1 cellular context compared by ENCODE assay signal in genomic region chr19:45423033-45423588, GRCh38.
TF ChIP-seq lines count a peak whose summit lies in the region.

No MANE protein-coding gene starts in this region.

TF ChIP-seq in HepG2, 621 proteins besides CTCF, POLR2A, EP300 and RAD21 (continues in another document):
- TF ChIP-seq KLF15 (CRISPR knock-in tag; IDR thresholded peaks at IDR 0.05; ENCODE audit: borderline replicate concordance) (0 out of 2 replicates have a peak, but pooled peaks have one; percentile 10), CREBL2 (CRISPR knock-in tag; IDR thresholded peaks at IDR 0.05; ENCODE audit: borderline replicate concordance) (no peak), IRF2 (CRISPR knock-in tag; IDR thresholded peaks at IDR 0.05) (no peak), CBFB (CRISPR knock-in tag; IDR thresholded peaks at IDR 0.05) (no peak; the same call in 1 of the 2 replicates), PCBP1 (IDR thresholded peaks at IDR 0.05; ENCODE audit: borderline replicate concordance, low read depth, low read length) (no peak), IKZF5 (CRISPR knock-in tag; IDR thresholded peaks at IDR 0.05) (no peak), TFAP4 (IDR thresholded peaks at IDR 0.05; ENCODE audit: borderline replicate concordance, low read depth) (no peak), NPAS2 (CRISPR knock-in tag; IDR thresholded peaks at IDR 0.05; ENCODE audit: borderline replicate concordance) (no peak), HIC2 (CRISPR knock-in tag; IDR thresholded peaks at IDR 0.05; ENCODE audit: low read depth) (no peak), ZNF350 (CRISPR knock-in tag; IDR thresholded peaks at IDR 0.05; ENCODE audit: borderline replicate concordance, low read depth) (no peak), ZNF503 (CRISPR knock-in tag; IDR thresholded peaks at IDR 0.05) (no peak), BORCS8-MEF2B (CRISPR knock-in tag; IDR thresholded peaks at IDR 0.05) (0 out of 2 replicates have a peak, but pooled peaks have one; percentile 38), CHD4 (IDR thresholded peaks at IDR 0.05; ENCODE audit: borderline replicate concordance, low read length) (no peak), ZNF557 (CRISPR knock-in tag; IDR thresholded peaks at IDR 0.05) (0 out of 2 replicates have a peak, but pooled peaks have one; percentile 32), NRL (CRISPR knock-in tag; IDR thresholded peaks at IDR 0.05; ENCODE audit: borderline replicate concordance) (peak; percentile 10; the same call in 1 of the 2 replicates), FOXP4 (CRISPR knock-in tag; IDR thresholded peaks at IDR 0.05) (0 out of 2 replicates have a peak, but pooled peaks have one; percentile 2), ZBTB20 (CRISPR knock-in tag; IDR thresholded peaks at IDR 0.05; ENCODE audit: borderline replicate concordance, low read depth) (no peak), ZNF512B (CRISPR knock-in tag; IDR thresholded peaks at IDR 0.05; ENCODE audit: borderline replicate concordance) (0 out of 2 replicates have a peak, but pooled peaks have one; percentile 9), SRSF1 (optimal IDR thresholded peaks at IDR 0.05; ENCODE audit: low read depth, low read length) (no peak), MEIS1 (CRISPR knock-in tag; IDR thresholded peaks at IDR 0.05; ENCODE audit: borderline replicate concordance) (no peak), TSC22D2 (CRISPR knock-in tag; IDR thresholded peaks at IDR 0.05; ENCODE audit: borderline replicate concordance) (0 out of 2 replicates have a peak, but pooled peaks have one; percentile 3), ZNF160 (CRISPR knock-in tag; IDR thresholded peaks at IDR 0.05) (peak; percentile 22; the same call in 1 of the 2 replicates), FLYWCH1 (CRISPR knock-in tag; IDR thresholded peaks at IDR 0.05) (no peak), PTBP1 (IDR thresholded peaks at IDR 0.05; ENCODE audit: low read depth, low read length, poor library complexity, severe bottlenecking) (no peak), TBX2 (CRISPR knock-in tag; IDR thresholded peaks at IDR 0.05; ENCODE audit: borderline replicate concordance) (no peak), SNAPC2 (CRISPR knock-in tag; IDR thresholded peaks at IDR 0.05) (0 out of 2 replicates have a peak, but pooled peaks have one; percentile 34), HIVEP1 (CRISPR knock-in tag; IDR thresholded peaks at IDR 0.05) (no peak), ZNF432 (CRISPR knock-in tag; IDR thresholded peaks at IDR 0.05; ENCODE audit: borderline replicate concordance) (no peak), CC2D1A (CRISPR knock-in tag; IDR thresholded peaks at IDR 0.05) (no peak), ZNF766 (CRISPR knock-in tag; IDR thresholded peaks at IDR 0.05; ENCODE audit: borderline replicate concordance) (no peak), ARID4A (CRISPR knock-in tag; IDR thresholded peaks at IDR 0.05; ENCODE audit: borderline replicate concordance) (no peak), THAP11 (CRISPR knock-in tag; IDR thresholded peaks at IDR 0.05) (no peak), NFRKB (IDR thresholded peaks at IDR 0.05) (no peak), ZBTB33 (CRISPR knock-in tag; IDR thresholded peaks at IDR 0.05) (0 out of 2 replicates have a peak, but pooled peaks have one; percentile 15), MXI1 (IDR thresholded peaks at IDR 0.05; ENCODE audit: borderline replicate concordance, low read depth, low read length) (no peak), RBM39 (IDR thresholded peaks at IDR 0.05; ENCODE audit: low read depth, low read length, poor library complexity, severe bottlenecking) (no peak), STAT5B (CRISPR knock-in tag; IDR thresholded peaks at IDR 0.05) (0 out of 2 replicates have a peak, but pooled peaks have one; percentile 24), ZNF136 (CRISPR knock-in tag; IDR thresholded peaks at IDR 0.05; ENCODE audit: low read depth) (0 out of 2 replicates have a peak, but pooled peaks have one; percentile 5), GPN1 (CRISPR knock-in tag; IDR thresholded peaks at IDR 0.05; ENCODE audit: borderline replicate concordance) (no peak), REL (CRISPR knock-in tag; conservative IDR thresholded peaks at IDR 0.05) (no peak), ZBTB7A (CRISPR knock-in tag; IDR thresholded peaks at IDR 0.05) (no peak), ZNF276 (CRISPR knock-in tag; IDR thresholded peaks at IDR 0.05; ENCODE audit: low read depth) (no peak), ZNF749 (CRISPR knock-in tag; IDR thresholded peaks at IDR 0.05; ENCODE audit: borderline replicate concordance) (no peak; the same call in 1 of the 2 replicates), TRIM24 (CRISPR knock-in tag; IDR thresholded peaks at IDR 0.05) (no peak)
